ENCODE assay signal across 21 cellular contexts in genomic region chr6:46262928-46263708, GRCh38.
DNase-seq lines count a peak whose midpoint lies in the region; ATAC-seq and TF ChIP-seq lines count a peak whose summit lies in the region.
"Had no signal": no experiment of that assay in that cellular context is flagged by ENCODE, and none has a peak within 500 bp of the region (broad histone marks: within the 10 kb centered on the region; RNA-seq: fewer than 3 reads in every experiment).

No MANE protein-coding gene starts in this region.

- H3K4me1 ChIP-seq in HEK293 (ENCODE audit: control insufficient read depth, insufficient read depth, low read length), result no peaks in the 10 kb centered on the region
- H3K4me1 ChIP-seq: SJCRH30 had no signal

- H3K27me3 Mint-ChIP-seq in activated T-cell treated with anti-CD3 and anti-CD28 coated beads, Interleukin-2, amount 50 U/mL, for 72 hours (ENCODE audit: low read depth), result peaks cover 22% of the 10 kb centered on the region

- CTCF ChIA-PET in HEK293 (lab: Yijun Ruan, JAX), result no interaction called here

- no peaks in the 10 kb centered on the region for H3K9me3 Mint-ChIP-seq in activated T-cell treated with anti-CD3 and anti-CD28 coated beads, Interleukin-2, amount 50 U/mL, for 72 hours
- H3K9me3 Mint-ChIP-seq: CD8-positive, alpha-beta memory T cell had no signal

- no peak overlapping the region for H3K27ac ChIP-seq in HEK293 (ENCODE audit: extremely low read depth, low read depth, low read length)
- H3K27ac ChIP-seq: SJCRH30 had no signal

- ATAC-seq in left ventricle myocardium superior (peak; percentile 49), HG03432 (IDR thresholded peaks at IDR 0.05; ENCODE audit: unreplicated experiment) (no peak)
- no peak for ATAC-seq in activated T-cell treated with anti-CD3 and anti-CD28 coated beads, Interleukin-2, amount 50 U/mL, for 72 hours (replicated peaks in 1 of 2)
- ATAC-seq: Panc1 had no signal

- POLR2A ChIA-PET in HEK293 (lab: Yijun Ruan, JAX), result no interaction called here

- no peak overlapping the region for H3K4me3 Mint-ChIP-seq in activated T-cell treated with anti-CD3 and anti-CD28 coated beads, Interleukin-2, amount 50 U/mL, for 72 hours
- H3K4me3 Mint-ChIP-seq: CD8-positive, alpha-beta memory T cell; HFFc6 had no signal

- no peaks in the 10 kb centered on the region for H3K36me3 ChIP-seq in HEK293 (ENCODE audit: control insufficient read depth in 2 of 2, insufficient read depth in 1 of 2, low read length in 2 of 2)
- H3K36me3 ChIP-seq: SJCRH30 had no signal

- no peaks in the 10 kb centered on the region for H3K9me3 ChIP-seq in HEK293 (ENCODE audit: control insufficient read depth, insufficient read depth, low read depth, low read length)
- H3K9me3 ChIP-seq: SJCRH30 had no signal

- no peak overlapping the region for H3K4me3 ChIP-seq in AG10803 (ENCODE audit: low read length)
- no peak overlapping the region for H3K4me3 ChIP-seq in HEK293 (ENCODE audit: low read depth, low read length)
- H3K4me3 ChIP-seq in cardiac fibroblast (replicated peaks in 1 of 2; ENCODE audit: low read depth in 2 of 2, low read length in 2 of 2), result no peak overlapping the region
- H3K4me3 ChIP-seq: SJCRH30 had no signal

- DNase-seq in AG10803 (ENCODE audit: low read depth), result peak; percentile 33
- DNase-seq in cardiac fibroblast (ENCODE audit: low read depth in 2 of 2), result peak; percentile 4 to 31
- no peak for DNase-seq in left ventricle myocardium superior
- no peak for DNase-seq in activated T-cell treated with anti-CD3 and anti-CD28 coated beads, Interleukin-2, amount 50 U/mL, for 72 hours
- no peak for DNase-seq in CD1c-positive myeloid dendritic cell (ENCODE audit: extremely low spot score)
- DNase-seq: Calu3; CD8-positive, alpha-beta memory T cell; DMS153; H7; KBM-7; MM.1S; NCI-H1436; NCI-H187 treated with DMSO at 0.1 percent for 48 hours; NCI-H2227 treated with DMSO at 0.1 percent for 48 hours; NCI-H510A; NCI-H748 treated with DMSO at 0.1 percent for 48 hours; SJCRH30 had no signal

- no peaks in the 10 kb centered on the region for H3K4me1 Mint-ChIP-seq in activated T-cell treated with anti-CD3 and anti-CD28 coated beads, Interleukin-2, amount 50 U/mL, for 72 hours (ENCODE audit: low read depth)
- H3K4me1 Mint-ChIP-seq: CD8-positive, alpha-beta memory T cell had no signal

- TF ChIP-seq CTCF in AG10803 (conservative IDR thresholded peaks at IDR 0.05; ENCODE audit: low read length) (no peak), HEK293 (tag by site-specific recombination; IDR thresholded peaks at IDR 0.05) (no peak), cardiac fibroblast (IDR thresholded peaks at IDR 0.05; ENCODE audit: low read depth, low read length) (no peak)

- peaks cover 0 to 1% of the 10 kb centered on the region in 2 donors for H3K36me3 Mint-ChIP-seq in activated T-cell treated with anti-CD3 and anti-CD28 coated beads, Interleukin-2, amount 50 U/mL, for 72 hours (ENCODE audit: insufficient read depth in 2 of 2)
- H3K36me3 Mint-ChIP-seq: CD8-positive, alpha-beta memory T cell had no signal

- intact Hi-C loops in left ventricle myocardium superior (cut with micrococcal nuclease), result no loop called here

- H3K27ac Mint-ChIP-seq in activated T-cell treated with anti-CD3 and anti-CD28 coated beads, Interleukin-2, amount 50 U/mL, for 72 hours, result no peak overlapping the region
- H3K27ac Mint-ChIP-seq: HFFc6 had no signal

TF ChIP-seq in HEK293, 187 proteins besides CTCF, POLR2A, EP300 and RAD21:
- TF ChIP-seq ZNF544 (tag by site-specific recombination; IDR thresholded peaks at IDR 0.05) (no peak), ZNF670 (tag by site-specific recombination; IDR thresholded peaks at IDR 0.05; ENCODE audit: low read depth) (no peak), ZSCAN4 (tag by site-specific recombination; IDR thresholded peaks at IDR 0.05) (peak; percentile 96), ZNF184 (tag by site-specific recombination; IDR thresholded peaks at IDR 0.05) (no peak)

Comparison
In these comparisons a context has a peak if more than half of its experiments do, and no peak if none do; other contexts are left out.
1. DNase-seq: peak in AG10803 (single experiment) and cardiac fibroblast (2 of 2); none in left ventricle myocardium superior (single experiment), activated T-cell treated with anti-CD3 and anti-CD28 coated beads, Interleukin-2, amount 50 U/mL, for 72 hours (0 of 2) and CD1c-positive myeloid dendritic cell (single experiment).